In the genomic region with DNA sequence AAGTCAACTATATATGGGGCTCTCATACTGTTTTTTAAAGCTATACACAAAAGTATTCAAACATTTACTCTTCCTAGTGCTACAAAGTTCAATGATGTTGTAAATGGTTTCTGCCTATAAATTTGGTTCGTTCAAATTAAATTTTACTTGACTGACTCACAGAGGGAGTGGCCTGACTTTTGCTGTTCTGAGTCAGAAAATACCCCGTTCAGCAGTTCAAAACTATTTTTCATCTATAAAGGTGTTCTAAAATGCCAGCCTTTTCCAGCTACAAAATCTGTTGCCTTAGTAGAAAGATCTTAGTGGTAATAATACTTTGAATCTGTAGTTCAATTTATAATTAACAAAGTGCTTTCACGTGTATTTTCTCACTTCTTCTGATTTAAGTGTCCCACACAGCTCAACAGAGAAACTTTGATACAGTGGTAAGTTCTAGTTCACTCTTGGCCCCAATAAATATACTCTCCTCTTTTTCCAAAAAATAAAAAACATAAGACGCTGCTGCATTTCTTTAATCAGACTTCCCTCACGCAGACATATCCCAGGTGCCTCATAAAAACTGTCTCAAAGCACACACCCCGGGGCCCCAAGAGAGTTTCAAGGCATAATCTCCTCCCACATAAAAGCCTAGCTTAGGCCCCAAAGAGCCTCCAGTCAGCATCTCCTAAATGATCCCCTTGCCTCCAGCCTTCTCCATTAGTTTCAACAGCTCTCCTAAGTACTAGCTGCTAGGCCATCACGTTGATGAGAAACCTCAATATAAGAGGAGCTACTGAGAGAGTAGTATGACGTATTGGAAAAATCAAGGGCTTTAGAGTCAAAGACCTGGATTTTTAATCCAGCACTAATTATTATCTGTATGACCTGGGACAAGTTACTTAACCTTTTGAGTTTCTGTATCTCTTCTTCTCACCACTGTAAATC, we compare ENCODE assay signal across 8 cellular contexts. TPM values are rescaled to one million over a fixed set of nuclear protein-coding genes. Genes with fewer than 3 reads are reported as not detected.
A peak's percentile ranks its signal among the peaks of the same experiment; 100 is the strongest.
DNase-seq lines count a peak whose midpoint lies in the region; ATAC-seq and TF ChIP-seq lines count a peak whose summit lies in the region.

No MANE protein-coding gene starts in this region.

- no peaks in the 10 kb centered on the region for H3K9me3 ChIP-seq in Peyer's patch
- no peaks in the 10 kb centered on the region for H3K9me3 ChIP-seq in colonic mucosa

- DNase-seq in GM23338 (ENCODE audit: low spot score) (no peak), Peyer's patch (peak in 1 of 3 donors; percentile 49), colonic mucosa (peak; percentile 67), neural crest cell (ENCODE audit: low read depth, low spot score) (no peak), NCI-H2107 treated with DMSO at 0.1 percent for 48 hours (lab: John Stamatoyannopoulos, UW; ENCODE audit: unreplicated experiment) (no peak), amniotic stem cell (lab: John Stamatoyannopoulos, UW) (no peak), activated gamma-delta T cell treated with Interleukin-2 at 50 U/mL for 16 hours (no peak)

- H3K4me3 ChIP-seq in GM23338 (peak overlapping the region; percentile 9; the same call in 1 of the 2 replicates), Peyer's patch (peak overlapping the region in 3 of 4 donors; percentile 0 to 63 (median 4)), colonic mucosa (no peak overlapping the region)

- H3K27me3 Mint-ChIP-seq in GM23338 (ENCODE audit: insufficient read depth, low read depth, poor library complexity) (peaks cover 11% of the 10 kb centered on the region), neural crest cell (ENCODE audit: low read depth) (no peaks in the 10 kb centered on the region)

- H3K9me3 Mint-ChIP-seq in GM23338 = no peaks in the 10 kb centered on the region
- H3K9me3 Mint-ChIP-seq in neural crest cell = no peaks in the 10 kb centered on the region

- H3K27ac ChIP-seq in GM23338 (ENCODE audit: low read depth) (no peak overlapping the region), Peyer's patch (peak overlapping the region; percentile 42 to 98 (median 94)), colonic mucosa (peak overlapping the region; percentile 92)

- H3K36me3 ChIP-seq in GM23338 (ENCODE audit: insufficient read depth) = no peaks in the 10 kb centered on the region
- no peaks in the 10 kb centered on the region for H3K36me3 ChIP-seq in Peyer's patch
- no peaks in the 10 kb centered on the region for H3K36me3 ChIP-seq in colonic mucosa

- peaks cover 53% of the 10 kb centered on the region for H4K20me1 ChIP-seq in GM23338 (replicated peaks; ENCODE audit: insufficient read depth)

- H3F3A ChIP-seq in GM23338 (replicated peaks; ENCODE audit: low read depth) = peaks cover 10% of the 10 kb centered on the region; the same call in 1 of the 2 replicates

- ATAC-seq in GM23338 (no peak), GM21737 (IDR thresholded peaks at IDR 0.05; ENCODE audit: unreplicated experiment) (no peak)

- no peak overlapping the region for H2AFZ ChIP-seq in GM23338

- H3K27ac Mint-ChIP-seq in GM23338 (peak overlapping the region; percentile 25), neural crest cell (ENCODE audit: unreplicated experiment) (no peak overlapping the region)

- TF ChIP-seq CTCF in GM23338 (conservative IDR thresholded peaks at IDR 0.05; ENCODE audit: low read depth in 2 of 2) (no peak), Peyer's patch (IDR thresholded peaks at IDR 0.05) (no peak), colonic mucosa (IDR thresholded peaks at IDR 0.05) (no peak), neural crest cell (conservative IDR thresholded peaks at IDR 0.05) (no peak)

- intact Hi-C loops in colonic mucosa (cut with DNase I) = no loop called here

- peak overlapping the region; percentile 6; the same call in 2 of the 3 replicates for H3K4me3 Mint-ChIP-seq in GM23338
- H3K4me3 Mint-ChIP-seq in neural crest cell = peak overlapping the region; percentile 97

- TF ChIP-seq POLR2A in Peyer's patch (IDR thresholded peaks at IDR 0.05) = no peak

- H3K4me2 ChIP-seq in GM23338 = peak overlapping the region; percentile 96

- H3K9me2 ChIP-seq in GM23338 (ENCODE audit: insufficient read depth) = peaks cover 4% of the 10 kb centered on the region; the same call in 1 of the 2 replicates

- H3K79me2 ChIP-seq in GM23338 (replicated peaks; ENCODE audit: insufficient read depth) = peaks cover 78% of the 10 kb centered on the region

- H3K36me3 Mint-ChIP-seq in GM23338 (ENCODE audit: low read depth) = peaks cover 7% of the 10 kb centered on the region; the same call in 1 of the 3 replicates
- no peaks in the 10 kb centered on the region for H3K36me3 Mint-ChIP-seq in neural crest cell (ENCODE audit: low read depth)

- H3K9ac ChIP-seq in colonic mucosa (ENCODE audit: low read depth in 2 of 2, low read length in 2 of 2) = peak overlapping the region; percentile 33 to 91

- H3K4me1 Mint-ChIP-seq in GM23338 = peaks cover 62% of the 10 kb centered on the region
- peaks cover 59% of the 10 kb centered on the region for H3K4me1 Mint-ChIP-seq in neural crest cell

- H3K27me3 ChIP-seq in GM23338 (ENCODE audit: insufficient read depth) (peaks cover 10% of the 10 kb centered on the region; the same call in 1 of the 2 replicates), Peyer's patch (no peaks in the 10 kb centered on the region), colonic mucosa (no peaks in the 10 kb centered on the region)

- H3K4me1 ChIP-seq in GM23338 (ENCODE audit: insufficient read depth) (peaks cover 67% of the 10 kb centered on the region), Peyer's patch (peaks cover 9 to 73% (median 35%) of the 10 kb centered on the region in 4 donors), colonic mucosa (peaks cover 29% of the 10 kb centered on the region)

TF ChIP-seq in GM23338, 12 proteins besides CTCF, POLR2A, EP300 and RAD21:
- no peak for TF ChIP-seq EZH2 (IDR thresholded peaks at IDR 0.05; ENCODE audit: low read depth, unreplicated experiment)
- no peak for TF ChIP-seq NANOG (IDR thresholded peaks at IDR 0.05; ENCODE audit: borderline replicate concordance)
- no peak for TF ChIP-seq POLR2AphosphoS5 (IDR thresholded peaks at IDR 0.05; ENCODE audit: low read depth)
- no peak for TF ChIP-seq JUNB (IDR thresholded peaks at IDR 0.05; ENCODE audit: unreplicated experiment)
- no peak for TF ChIP-seq ZNF114 (CRISPR knock-in tag; IDR thresholded peaks at IDR 0.05)

RNA-seq across cellular contexts. Expression of gene PTP4A2, which starts 3.2 kb away (rescaled TPM):
- total RNA-seq in GM23338 (2014; rRNA removed; shearing (Covaris generic)) = 260 and 354 TPM in 2 replicates
- 138 and 153 TPM in 2 replicates for polyA plus RNA-seq in GM23338 (2016; fragmentation: Nextera tagmentation; extraction: Ambion mirVana)
- 100 to 1,000 TPM; 103 to 165 (median 122) TPM for total RNA-seq in Peyer's patch
- 100 to 1,000 TPM; 240 to 332 TPM for total RNA-seq in colonic mucosa
- total RNA-seq in neural crest cell = 189 and 190 TPM in 2 replicates
